ENCODE assay signal across 38 cellular contexts in the genomic region with DNA sequence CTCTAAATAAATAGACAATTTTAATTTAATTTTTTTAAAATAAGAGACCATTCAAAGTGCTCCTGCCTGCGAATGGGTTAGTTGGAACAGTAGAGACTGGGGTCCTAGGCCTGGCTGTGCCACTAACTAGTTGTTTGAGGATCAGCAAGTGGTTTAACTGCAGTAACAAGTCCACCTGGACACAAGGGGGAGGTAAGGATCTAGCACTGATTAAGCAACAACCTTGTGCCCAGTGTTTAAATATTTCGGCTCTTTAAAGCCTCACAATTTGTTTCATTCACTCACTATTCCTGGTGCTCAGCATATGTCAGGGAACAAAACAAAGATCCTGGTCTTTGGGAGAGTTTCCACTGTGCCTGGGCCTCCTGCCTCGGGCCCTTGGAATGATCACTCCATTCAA. TPM values are rescaled to one million over a fixed set of nuclear protein-coding genes. Genes with fewer than 3 reads are reported as not detected.
DNase-seq lines count a peak whose midpoint lies in the region; ATAC-seq, FAIRE-seq and TF ChIP-seq lines count a peak whose summit lies in the region.
"Had no signal": no experiment of that assay in that cellular context is flagged by ENCODE, and none has a peak within 500 bp of the region (broad histone marks: within the 10 kb centered on the region; RNA-seq: fewer than 3 reads in every experiment).

No MANE protein-coding gene starts in this region.

- H3K4me1 Mint-ChIP-seq in HFFc6 (ENCODE audit: low read depth): peaks cover 14% of the 10 kb centered on the region
- H3K4me1 Mint-ChIP-seq in WTC11: peaks cover 8% of the 10 kb centered on the region
- H3K4me1 Mint-ChIP-seq: activated B cell treated with CpG ODN at 0.5 μM for 24 hours; activated CD4-positive, alpha-beta T cell treated with anti-CD3 and anti-CD28 coated beads, Interleukin-2, amount 10 ng/mL, durations not matched to agents 7 days and 5 days; CD8-positive, alpha-beta memory T cell; immature natural killer cell; stimulated activated naive CD8-positive, alpha-beta T cell treated with anti-CD3 and anti-CD28 coated beads, Interleukin-15, amount 100 ng/mL, for 72 hours had no signal

- peaks cover 0 to 2% of the 10 kb centered on the region in 2 experiments; a peak in 1 of 5 replicates for H3K27me3 ChIP-seq in HepG2 (ENCODE audit: control insufficient read depth in 1 of 2, insufficient read depth in 2 of 2, low read length in 2 of 2)
- H3K27me3 ChIP-seq: cardiac muscle cell, colonic mucosa, right atrium auricular region, uterus had no signal

- peaks cover 9% of the 10 kb centered on the region for H3K27me3 Mint-ChIP-seq in HFFc6 (ENCODE audit: insufficient read depth)
- no peaks in the 10 kb centered on the region; the same call in 1 of the 2 replicates for H3K27me3 Mint-ChIP-seq in WTC11 (ENCODE audit: low read depth)

- DNase-seq in DMS53 (lab: John Stamatoyannopoulos, UW) (peak; percentile 54), HFFc6 (no peak), WTC11 (ENCODE audit: low spot score) (no peak), HepG2 (ENCODE audit: low spot score) (peak; percentile 63), GM10248 (ENCODE audit: extremely low spot score) (no peak), AML-193 (lab: John Stamatoyannopoulos, UW) (no peak)
- DNase-seq: ACHN; activated B cell treated with CpG ODN at 0.5 μM for 24 hours; activated CD4-positive, alpha-beta T cell treated with anti-CD3 and anti-CD28 coated beads, Interleukin-2, amount 10 ng/mL, durations not matched to agents 7 days and 5 days; anterior cingulate cortex; CD8-positive, alpha-beta memory T cell; colonic mucosa; effector CD4-positive, alpha-beta T cell; immature natural killer cell; KBM-7; left cardiac atrium; NCI-H1092; NCI-H1694 treated with DMSO at 0.1 percent for 48 hours; NCI-H2171 treated with DMSO at 0.1 percent for 48 hours; NCI-H510A treated with DMSO at 0.1 percent for 48 hours; nephron progenitor cell; Right ventricle myocardium superior; stimulated activated CD4-positive, alpha-beta T cell treated with anti-CD3 and anti-CD28 coated beads, Interleukin-2, amount 100 ng/mL, for 24 hours; stimulated activated CD8-positive, alpha-beta memory T cell treated with anti-CD3 and anti-CD28 coated beads, Interleukin-4, amount 100 ng/mL, for 48 hours; stimulated activated naive CD8-positive, alpha-beta T cell treated with anti-CD3 and anti-CD28 coated beads, Interleukin-15, amount 100 ng/mL, for 72 hours; SW 1271; T-helper 9 cell; uterus had no signal

- peaks cover 36% of the 10 kb centered on the region for H3K79me2 ChIP-seq in HepG2 (ENCODE audit: insufficient read depth, low read length)

- peak in 1 of 2 experiments; percentile 22; a peak in 1 of 4 replicates for TF ChIP-seq EP300 in HepG2 (IDR thresholded peaks at IDR 0.05; ENCODE audit: low read depth in 2 of 2, low read length in 2 of 2)
- no peak for TF ChIP-seq EP300 in HepG2 (CRISPR knock-in tag; IDR thresholded peaks at IDR 0.05; ENCODE audit: borderline replicate concordance)

- H3K4me1 ChIP-seq in HepG2 (ENCODE audit: insufficient read depth, low read length): peaks cover 57% of the 10 kb centered on the region
- H3K4me1 ChIP-seq: colonic mucosa, uterus had no signal

- no peaks in the 10 kb centered on the region for H3K9me3 ChIP-seq in HepG2 (ENCODE audit: low read length)
- H3K9me3 ChIP-seq: colonic mucosa, right atrium auricular region, uterus had no signal

- H3K36me3 Mint-ChIP-seq in HFFc6 (ENCODE audit: low read depth): no peaks in the 10 kb centered on the region
- no peaks in the 10 kb centered on the region for H3K36me3 Mint-ChIP-seq in WTC11
- H3K36me3 Mint-ChIP-seq: CD8-positive, alpha-beta memory T cell; immature natural killer cell had no signal

- POLR2A ChIA-PET in WTC11 (lab: Charles Lee): no interaction called here
- POLR2A ChIA-PET in HepG2 (lab: Yijun Ruan, JAX): interaction anchor here (0.9 to 7.9 kb wide), 7 partner anchors 9 to 74 kb away, joined by 4 to 110 read pairs (median 24); partner anchors contain the start of gene COG2
- POLR2A ChIA-PET in GM10248 (lab: Yijun Ruan, JAX): no interaction called here

- no peak for TF ChIP-seq POLR2A in HepG2 (IDR thresholded peaks at IDR 0.05; ENCODE audit: insufficient read depth in 1 of 2, low read depth in 2 of 2, low read length in 2 of 2)

- WGBS in HepG2 (ENCODE audit: low lambda C conversion rate): 17% methylated on average over 3 of the region's 3 CpGs

- in situ Hi-C loops in HepG2 (cut with HindIII; ENCODE audit: extremely low pct_ligation_motif_present, low pct_unique_long_range_greater_than_20kb): no loop called here

- BruUV-seq in HepG2 (replicated peaks; lab: Mats Ljungman, UMichigan): no TSS peak

- peak; percentile 45 for TF ChIP-seq RAD21 in HepG2 (CRISPR knock-in tag; IDR thresholded peaks at IDR 0.05)

- 0 out of 2 replicates have a peak, but pooled peaks have one; percentile 14 for TF ChIP-seq CTCF in HFFc6 (IDR thresholded peaks at IDR 0.05)
- no peak for TF ChIP-seq CTCF in WTC11 (IDR thresholded peaks at IDR 0.05)
- peak; percentile 79 for TF ChIP-seq CTCF in HepG2 (CRISPR knock-in tag; IDR thresholded peaks at IDR 0.05)
- no peak for TF ChIP-seq CTCF in GM10248 (IDR thresholded peaks at IDR 0.05; ENCODE audit: control extremely low read depth, extremely low read depth, low read depth, missing control alignments)

- H4K20me1 ChIP-seq in HepG2 (ENCODE audit: insufficient read depth, low read length): peaks cover 28% of the 10 kb centered on the region

- ATAC-seq in WTC11: peak; percentile 55; the same call in 1 of the 2 replicates
- ATAC-seq in HepG2: no peak
- no peak for ATAC-seq in GM21390 (IDR thresholded peaks at IDR 0.05; ENCODE audit: unreplicated experiment)
- ATAC-seq: left cardiac atrium; stimulated activated naive CD8-positive, alpha-beta T cell treated with anti-CD3 and anti-CD28 coated beads, Interleukin-15, amount 100 ng/mL, for 72 hours had no signal

- FAIRE-seq in HepG2 (lab: Jason Lieb, UNC): peak; percentile 68
- FAIRE-seq: HTR-8/SVneo had no signal

- no peak overlapping the region for H2AFZ ChIP-seq in HepG2 (ENCODE audit: low read length)

- intact Hi-C loops in HepG2 (cut with micrococcal nuclease; ENCODE audit: unreplicated experiment): loop anchor here (2.0 to 10.0 kb wide), 3 partner anchors 13 to 259 kb away; partner anchors contain the start of genes ARV1 and TTC13

- H3K36me3 ChIP-seq in HepG2 (replicated peaks in 1 of 2; ENCODE audit: control insufficient read depth in 1 of 2, insufficient read depth in 2 of 2, low read length in 2 of 2): peaks cover 1 to 5% of the 10 kb centered on the region in 2 experiments; a peak in 2 of 5 replicates
- H3K36me3 ChIP-seq: cardiac muscle cell, colonic mucosa, right atrium auricular region, uterus had no signal

- H3K4me2 ChIP-seq in HepG2 (ENCODE audit: low read depth, low read length): peak overlapping the region; percentile 97

- H3K4me3 Mint-ChIP-seq in HFFc6: no peak overlapping the region
- no peak overlapping the region for H3K4me3 Mint-ChIP-seq in WTC11
- H3K4me3 Mint-ChIP-seq: activated B cell treated with CpG ODN at 0.5 μM for 24 hours; activated CD4-positive, alpha-beta T cell treated with anti-CD3 and anti-CD28 coated beads, Interleukin-2, amount 10 ng/mL, durations not matched to agents 7 days and 5 days; activated naive CD8-positive, alpha-beta T cell; CD8-positive, alpha-beta memory T cell; immature natural killer cell; nephron progenitor cell; stimulated activated naive CD8-positive, alpha-beta T cell treated with anti-CD3 and anti-CD28 coated beads, Interleukin-15, amount 100 ng/mL, for 72 hours had no signal

- no peak overlapping the region; a peak in 1 of 6 replicates for H3K4me3 ChIP-seq in HepG2 (replicated peaks in 1 of 3; ENCODE audit: insufficient read depth in 1 of 3, low read depth in 2 of 3, low read length in 3 of 3)
- H3K4me3 ChIP-seq: cardiac muscle cell, colonic mucosa, right atrium auricular region, uterus had no signal

- peak overlapping the region; percentile 91 for H3K9ac ChIP-seq in HepG2 (ENCODE audit: insufficient read depth, low read depth, low read length)

- CTCF ChIA-PET in WTC11 (lab: Charles Lee) (interaction anchor here (1.0 to 2.3 kb wide), 2 partner anchors 38 to 45 kb away, joined by 5 to 8 read pairs; no protein-coding TSS in a partner anchor), HepG2 (lab: Yijun Ruan, JAX; ENCODE audit: low intra/inter-chr PET ratio, low total read pairs) (interaction anchor here (1.5 kb wide), 1 partner anchor 57 kb away, joined by 6 read pairs; no protein-coding TSS in a partner anchor), GM10248 (lab: Yijun Ruan, JAX) (no interaction called here)

- H3K27ac Mint-ChIP-seq in HFFc6: no peak overlapping the region
- H3K27ac Mint-ChIP-seq in WTC11: no peak overlapping the region
- H3K27ac Mint-ChIP-seq: activated B cell treated with CpG ODN at 0.5 μM for 24 hours; activated CD4-positive, alpha-beta T cell treated with anti-CD3 and anti-CD28 coated beads, Interleukin-2, amount 10 ng/mL, durations not matched to agents 7 days and 5 days; activated naive CD8-positive, alpha-beta T cell; CD8-positive, alpha-beta memory T cell; immature natural killer cell; stimulated activated naive CD8-positive, alpha-beta T cell treated with anti-CD3 and anti-CD28 coated beads, Interleukin-15, amount 100 ng/mL, for 72 hours had no signal

- peak overlapping the region; percentile 93 for H3K27ac ChIP-seq in HepG2 (ENCODE audit: extremely low read length, insufficient read depth, low read length)
- H3K27ac ChIP-seq: colonic mucosa, uterus had no signal

- H3K9me3 Mint-ChIP-seq in HFFc6 (no peaks in the 10 kb centered on the region), WTC11 (peaks cover 5% of the 10 kb centered on the region)

RNA-seq across cellular contexts. Expression of gene AGT, which starts 1.6 kb away (rescaled TPM):
- under 1 TPM in 4 of 6 experiments, not detected in 2; 0.09 to 0.19 (median 0.13) TPM for total RNA-seq in HFFc6 (2021; fragmentation: NEBNext Ultra II Directional; extraction: Animal tissue kit (Norgen Biotek cat#: 25700))
- 0.64 to 1.0 TPM (median 1.0 TPM) in 3 replicates for total RNA-seq in WTC11 (2021)
- 378 and 892 TPM in 2 replicates for total RNA-seq in HepG2 (2016; rRNA removed; fragmentation: Illumina TruSeq; extraction: Trizol)
- total RNA-seq in HepG2 (2016; cell fraction: cytosol; rRNA removed; fragmentation: Illumina TruSeq; extraction: Trizol; ENCODE audit: low read depth): 75.9 and 76.7 TPM in 2 replicates
- 368 and 897 TPM in 2 replicates for total RNA-seq in HepG2 (2016; cell fraction: insoluble cytoplasmic fraction; rRNA removed; fragmentation: Illumina TruSeq; extraction: Trizol)
- 150 and 163 TPM in 2 replicates for total RNA-seq in HepG2 (2016; cell fraction: membrane; rRNA removed; fragmentation: Illumina TruSeq; extraction: Trizol)
- 728 and 881 TPM in 2 replicates for total RNA-seq in HepG2 (2016; cell fraction: nucleus; rRNA removed; fragmentation: Illumina TruSeq; extraction: Trizol)
- 2,071 and 2,729 TPM in 2 replicates for polyA plus RNA-seq in HepG2 (2011; rRNA removed)
- polyA plus RNA-seq in HepG2 (2011; cell fraction: cytosol; rRNA removed): 1,947 and 1,991 TPM in 2 replicates
- polyA plus RNA-seq in HepG2 (2011; cell fraction: nucleus; rRNA removed): 1,234 and 1,580 TPM in 2 replicates
- polyA plus RNA-seq in HepG2 (2012): 1,477 and 1,796 TPM in 2 replicates
- polyA plus RNA-seq in HepG2 (2016; cell fraction: cytosol; fragmentation: Illumina TruSeq; extraction: Trizol; ENCODE audit: low read depth): 105 and 108 TPM in 2 replicates
- polyA plus RNA-seq in HepG2 (2016; cell fraction: insoluble cytoplasmic fraction; fragmentation: Illumina TruSeq; extraction: Trizol; ENCODE audit: low read depth): 413 and 471 TPM in 2 replicates
- polyA plus RNA-seq in HepG2 (2016; cell fraction: membrane; fragmentation: Illumina TruSeq; extraction: Trizol; ENCODE audit: low read depth): 154 and 159 TPM in 2 replicates
- 1,282 and 1,316 TPM in 2 replicates for polyA plus RNA-seq in HepG2 (2016; cell fraction: nucleus; fragmentation: Illumina TruSeq; extraction: Trizol; ENCODE audit: insufficient read depth, low read depth)
- polyA minus RNA-seq in HepG2 (2011; rRNA and poly(A)+ RNA removed; ENCODE audit: low replicate concordance): 0.94 and 2,464 TPM in 2 replicates
- polyA minus RNA-seq in HepG2 (2011; cell fraction: cytosol; rRNA and poly(A)+ RNA removed): 761 and 986 TPM in 2 replicates
- 279 and 432 TPM in 2 replicates for polyA minus RNA-seq in HepG2 (2011; cell fraction: nucleus; rRNA and poly(A)+ RNA removed)
- total RNA-seq: activated B cell treated with CpG ODN at 0.5 μM for 24 hours; activated CD4-positive, alpha-beta T cell treated with anti-CD3 and anti-CD28 coated beads, Interleukin-2, amount 10 ng/mL, durations not matched to agents 7 days and 5 days; activated CD8-positive, alpha-beta memory T cell treated with anti-CD3 and anti-CD28 coated beads for 36 hours; CD8-positive, alpha-beta memory T cell; G401; M059J had no signal
- polyA plus RNA-seq: CD8-positive, alpha-beta memory T cell; immature natural killer cell had no signal

RNA-seq across cellular contexts. Expression of gene CAPN9, which starts 31.7 kb away (rescaled TPM):
- not detected for total RNA-seq in HFFc6 (2021; fragmentation: NEBNext Ultra II Directional; extraction: Animal tissue kit (Norgen Biotek cat#: 25700))
- total RNA-seq in WTC11 (2021): 0.16 TPM in 1 of 3 replicates, not detected in the others
- 0.17 and 0.31 TPM in 2 replicates for total RNA-seq in HepG2 (2016; rRNA removed; fragmentation: Illumina TruSeq; extraction: Trizol)
- total RNA-seq in HepG2 (2016; cell fraction: cytosol; rRNA removed; fragmentation: Illumina TruSeq; extraction: Trizol; ENCODE audit: low read depth): not detected in 2 replicates
- 0.09 and 0.16 TPM in 2 replicates for total RNA-seq in HepG2 (2016; cell fraction: insoluble cytoplasmic fraction; rRNA removed; fragmentation: Illumina TruSeq; extraction: Trizol)
- total RNA-seq in HepG2 (2016; cell fraction: membrane; rRNA removed; fragmentation: Illumina TruSeq; extraction: Trizol): not detected in 2 replicates
- not detected in 2 replicates for total RNA-seq in HepG2 (2016; cell fraction: nucleus; rRNA removed; fragmentation: Illumina TruSeq; extraction: Trizol)
- polyA plus RNA-seq in HepG2 (2011; rRNA removed): 0.04 and 0.10 TPM in 2 replicates
- polyA plus RNA-seq in HepG2 (2011; cell fraction: cytosol; rRNA removed): 0.06 and 0.11 TPM in 2 replicates
- 0.19 TPM in 1 of 2 replicates, not detected in the other for polyA plus RNA-seq in HepG2 (2011; cell fraction: nucleus; rRNA removed)
- polyA plus RNA-seq in HepG2 (2012): 0.09 TPM in 1 of 2 replicates, not detected in the other
- polyA plus RNA-seq in HepG2 (2016; cell fraction: cytosol; fragmentation: Illumina TruSeq; extraction: Trizol; ENCODE audit: low read depth): 0.26 TPM in 1 of 2 replicates, not detected in the other
- not detected in 2 replicates for polyA plus RNA-seq in HepG2 (2016; cell fraction: insoluble cytoplasmic fraction; fragmentation: Illumina TruSeq; extraction: Trizol; ENCODE audit: low read depth)
- polyA plus RNA-seq in HepG2 (2016; cell fraction: membrane; fragmentation: Illumina TruSeq; extraction: Trizol; ENCODE audit: low read depth): 0.06 TPM in 1 of 2 replicates, not detected in the other
- 0.21 TPM in 1 of 2 replicates, not detected in the other for polyA plus RNA-seq in HepG2 (2016; cell fraction: nucleus; fragmentation: Illumina TruSeq; extraction: Trizol; ENCODE audit: insufficient read depth, low read depth)
- 0.12 TPM in 1 of 2 replicates, not detected in the other for polyA minus RNA-seq in HepG2 (2011; rRNA and poly(A)+ RNA removed; ENCODE audit: low replicate concordance)
- not detected in 2 replicates for polyA minus RNA-seq in HepG2 (2011; cell fraction: cytosol; rRNA and poly(A)+ RNA removed)
- not detected in 2 replicates for polyA minus RNA-seq in HepG2 (2011; cell fraction: nucleus; rRNA and poly(A)+ RNA removed)
- total RNA-seq: activated B cell treated with CpG ODN at 0.5 μM for 24 hours; activated CD4-positive, alpha-beta T cell treated with anti-CD3 and anti-CD28 coated beads, Interleukin-2, amount 10 ng/mL, durations not matched to agents 7 days and 5 days; activated CD8-positive, alpha-beta memory T cell treated with anti-CD3 and anti-CD28 coated beads for 36 hours; CD8-positive, alpha-beta memory T cell; M059J; osteocyte; right atrium auricular region had no signal
- polyA plus RNA-seq: BJ; CD8-positive, alpha-beta memory T cell; immature natural killer cell had no signal

Comparison
In these comparisons a context has a peak if more than half of its experiments do, and no peak if none do; other contexts are left out.
1. DNase-seq: peak in DMS53 (single experiment) and HepG2 (single experiment); none in HFFc6 (single experiment), WTC11 (single experiment), GM10248 (single experiment) and AML-193 (0 of 2).
2. CTCF ChIP-seq: peak in HFFc6 (single experiment) and HepG2 (single experiment); none in WTC11 (single experiment) and GM10248 (single experiment).
3. RNA of gene AGT, which starts 1.6 kb away (total RNA-seq): 75.9 to 897 TPM in HepG2; 0.64 to 1.0 TPM in WTC11 and 0.09 to 0.19 TPM in HFFc6; every median in the first group is over 10 times any median in the second.